1 cellular context compared by ENCODE assay signal in genomic region chr14:68814376-68815287, GRCh38.
A peak's percentile ranks its signal among the peaks of the same experiment; 100 is the strongest.
TF ChIP-seq lines count a peak whose summit lies in the region.

No MANE protein-coding gene starts in this region.

TF ChIP-seq in HEK293, 187 proteins besides CTCF, POLR2A, EP300 and RAD21 (continued from another document and continues in another):
- no peak for TF ChIP-seq ZBTB49 (tag by site-specific recombination; IDR thresholded peaks at IDR 0.05; ENCODE audit: low read depth)
- no peak for TF ChIP-seq ZNF174 (tag by site-specific recombination; IDR thresholded peaks at IDR 0.05)
- no peak for TF ChIP-seq ZNF121 (tag by site-specific recombination; IDR thresholded peaks at IDR 0.05)
- TF ChIP-seq PRDM2 (tag by site-specific recombination; IDR thresholded peaks at IDR 0.05; ENCODE audit: borderline replicate concordance) = no peak
- TF ChIP-seq ZNF221 (tag by site-specific recombination; IDR thresholded peaks at IDR 0.05; ENCODE audit: borderline replicate concordance) = no peak
- peak; percentile 24; the same call in 1 of the 2 replicates for TF ChIP-seq PRDM6 (tag by site-specific recombination; IDR thresholded peaks at IDR 0.05)
- no peak for TF ChIP-seq ZNF24 (tag by site-specific recombination; IDR thresholded peaks at IDR 0.05)
- no peak for TF ChIP-seq ZNF513 (tag by site-specific recombination; IDR thresholded peaks at IDR 0.05)
- TF ChIP-seq ZNF658 (tag by site-specific recombination; IDR thresholded peaks at IDR 0.05) = no peak
- no peak for TF ChIP-seq ZFP3 (tag by site-specific recombination; IDR thresholded peaks at IDR 0.05; ENCODE audit: low read depth)
- TF ChIP-seq PRDM4 (tag by site-specific recombination; IDR thresholded peaks at IDR 0.05) = no peak
- TF ChIP-seq ZBTB10 (tag by site-specific recombination; IDR thresholded peaks at IDR 0.05) = no peak
- no peak for TF ChIP-seq ZNF692 (tag by site-specific recombination; IDR thresholded peaks at IDR 0.05)
- no peak for TF ChIP-seq ZNF404 (tag by site-specific recombination; IDR thresholded peaks at IDR 0.05)
- TF ChIP-seq ZNF600 (tag by site-specific recombination; IDR thresholded peaks at IDR 0.05) = 0 out of 2 replicates have a peak, but pooled peaks have one; percentile 31
- TF ChIP-seq ZNF132 (tag by site-specific recombination; IDR thresholded peaks at IDR 0.05; ENCODE audit: borderline replicate concordance) = no peak
- 0 out of 2 replicates have a peak, but pooled peaks have one; percentile 20 for TF ChIP-seq FEZF1 (tag by site-specific recombination; IDR thresholded peaks at IDR 0.05)
- TF ChIP-seq ZNF16 (tag by site-specific recombination; IDR thresholded peaks at IDR 0.05; ENCODE audit: low read depth) = no peak
- no peak for TF ChIP-seq ZNF211 (tag by site-specific recombination; IDR thresholded peaks at IDR 0.05; ENCODE audit: low read depth)
- no peak for TF ChIP-seq ZNF747 (tag by site-specific recombination; IDR thresholded peaks at IDR 0.05)
- no peak for TF ChIP-seq ZNF292 (tag by site-specific recombination; IDR thresholded peaks at IDR 0.05; ENCODE audit: borderline replicate concordance, low read depth)
- no peak for TF ChIP-seq WT1 (tag by site-specific recombination; IDR thresholded peaks at IDR 0.05)
- no peak for TF ChIP-seq ZBTB48 (tag by site-specific recombination; IDR thresholded peaks at IDR 0.05)
- peak; percentile 98 for TF ChIP-seq ZNF449 (tag by site-specific recombination; IDR thresholded peaks at IDR 0.05)
- TF ChIP-seq PRDM10 (tag by site-specific recombination; IDR thresholded peaks at IDR 0.05) = no peak
- no peak for TF ChIP-seq HOXD13 (CRISPR knock-in tag; IDR thresholded peaks at IDR 0.05; ENCODE audit: borderline replicate concordance)
- no peak for TF ChIP-seq ZNF266 (tag by site-specific recombination; IDR thresholded peaks at IDR 0.05; ENCODE audit: low read depth)
- TF ChIP-seq ZNF670 (tag by site-specific recombination; IDR thresholded peaks at IDR 0.05; ENCODE audit: low read depth) = no peak
- TF ChIP-seq ZNF175 (tag by site-specific recombination; IDR thresholded peaks at IDR 0.05) = no peak
- no peak for TF ChIP-seq ZNF529 (tag by site-specific recombination; IDR thresholded peaks at IDR 0.05; ENCODE audit: insufficient replicate concordance)
